Comparison of ENCODE assay signal across 8 cellular contexts in genomic region chr16:70251651-70252354, GRCh38. TPM values are rescaled to one million over a fixed set of nuclear protein-coding genes. Genes with fewer than 3 reads are reported as not detected.
DNase-seq lines count a peak whose midpoint lies in the region; ATAC-seq and TF ChIP-seq lines count a peak whose summit lies in the region.

Gene EXOSC6, minus strand, starts transcription at chr16:70251940. Its CDS starts 40 bp downstream, at chr16:70251900.

- DNase-seq in DMS79 (lab: John Stamatoyannopoulos, UW) (peak; percentile 66), OCI-M2 (lab: John Stamatoyannopoulos, UW; ENCODE audit: unreplicated experiment) (peak; percentile 44), activated T-cell treated with anti-CD3 and anti-CD28 coated beads for 4 hours (peak; percentile 85), erythroblast (lab: John Stamatoyannopoulos, UW) (peak; percentile 94)
- DNase-seq in Jurkat, Clone E6-1 (ENCODE audit: low read depth, low spot score), result peak; percentile 91
- DNase-seq in stimulated activated CD8-positive, alpha-beta memory T cell treated with anti-CD3 and anti-CD28 coated beads, Interleukin-4, amount 100 ng/mL, for 48 hours, result peak; percentile 93

- H3K9me3 ChIP-seq in mucosa of stomach (ENCODE audit: control insufficient read depth, low read length), result no peaks in the 10 kb centered on the region

- H3K27me3 ChIP-seq in mucosa of stomach (ENCODE audit: control insufficient read depth, insufficient read depth, low read length), result no peaks in the 10 kb centered on the region

- H3K4me1 ChIP-seq in mucosa of stomach (ENCODE audit: control insufficient read depth, insufficient read depth, low read length), result no peaks in the 10 kb centered on the region

- H3K4me3 ChIP-seq in Jurkat, Clone E6-1 (ENCODE audit: low read length), result peak within 1 kb of the TSS; percentile 64
- H3K4me3 ChIP-seq in mucosa of stomach (ENCODE audit: low read length), result peak within 1 kb of the TSS; percentile 25

- H3K9ac ChIP-seq in mucosa of stomach (ENCODE audit: low read length), result peak within 1 kb of the TSS; percentile 66

- peak; percentile 85 for ATAC-seq in GM21717 (IDR thresholded peaks at IDR 0.05; ENCODE audit: unreplicated experiment)

- TF ChIP-seq POLR2A in erythroblast (IDR thresholded peaks at IDR 0.05; ENCODE audit: low read length), result peak; percentile 87

- peaks cover 17% of the 10 kb centered on the region for H3K36me3 ChIP-seq in mucosa of stomach (ENCODE audit: control insufficient read depth, insufficient read depth, low read length)

RNA-seq across cellular contexts. Expression of gene EXOSC6, which starts in this region (rescaled TPM):
- 6.6 TPM for polyA plus RNA-seq in Jurkat, Clone E6-1 (2012; ENCODE audit: insufficient read depth, insufficient read length)

Comparison
In these comparisons a context has a peak if more than half of its experiments do, and no peak if none do; other contexts are left out.
1. Peak in every context shown above with its lines: DNase-seq, ATAC-seq and H3K4me3 ChIP-seq.
2. DNase-seq: peak in every context shown above with its lines; median percentile 94 in erythroblast; 93 in stimulated activated CD8-positive, alpha-beta memory T cell treated with anti-CD3 and anti-CD28 coated beads, Interleukin-4, amount 100 ng/mL, for 48 hours; 91 in Jurkat, Clone E6-1; 85 in activated T-cell treated with anti-CD3 and anti-CD28 coated beads for 4 hours; 66 in DMS79; 44 in OCI-M2.